21 cellular contexts compared by ENCODE assay signal in genomic region chr20:8155229-8155628, GRCh38. TPM values are rescaled to one million over a fixed set of nuclear protein-coding genes. Genes with fewer than 3 reads are reported as not detected.
DNase-seq lines count a peak whose midpoint lies in the region; ATAC-seq and TF ChIP-seq lines count a peak whose summit lies in the region.
"Had no signal": no experiment of that assay in that cellular context is flagged by ENCODE, and none has a peak within 500 bp of the region (broad histone marks: within the 10 kb centered on the region; RNA-seq: fewer than 3 reads in every experiment).

No MANE protein-coding gene starts in this region.

- peaks cover 2% of the 10 kb centered on the region for H3K4me1 Mint-ChIP-seq in neural progenitor cell

- no peaks in the 10 kb centered on the region for H3K27me3 Mint-ChIP-seq in neural progenitor cell (ENCODE audit: insufficient read depth, low read depth)
- H3K27me3 Mint-ChIP-seq: activated CD4-positive, alpha-beta T cell treated with anti-CD3 and anti-CD28 coated beads for 36 hours had no signal

- WGBS in smooth muscle cell (ENCODE audit: low lambda C conversion rate) = 94% methylated on average over 1 of the region's 1 CpG

- peaks cover 18% of the 10 kb centered on the region for H3K9me3 Mint-ChIP-seq in neural progenitor cell

- H4K20me1 ChIP-seq in DND-41 (ENCODE audit: insufficient read depth, low read length) = peaks cover 4% of the 10 kb centered on the region; the same call in 1 of the 2 replicates
- H4K20me1 ChIP-seq in smooth muscle cell (ENCODE audit: low read depth) = no peaks in the 10 kb centered on the region
- H4K20me1 ChIP-seq in neural progenitor cell (ENCODE audit: low read depth) = no peaks in the 10 kb centered on the region

- peaks cover 8% of the 10 kb centered on the region for H3K9me3 ChIP-seq in DND-41 (ENCODE audit: insufficient read depth, low read length, severe bottlenecking)
- no peaks in the 10 kb centered on the region for H3K9me3 ChIP-seq in smooth muscle cell (replicated peaks; ENCODE audit: low read depth)
- no peaks in the 10 kb centered on the region for H3K9me3 ChIP-seq in SJCRH30 (replicated peaks)
- H3K9me3 ChIP-seq in neural progenitor cell (ENCODE audit: low read depth) = no peaks in the 10 kb centered on the region
- H3K9me3 ChIP-seq: adrenal gland, upper lobe of right lung had no signal

- H3K4me1 ChIP-seq in DND-41 (ENCODE audit: insufficient read depth, low read length) = peaks cover 74% of the 10 kb centered on the region
- H3K4me1 ChIP-seq in smooth muscle cell (ENCODE audit: low read depth) = peaks cover 7% of the 10 kb centered on the region
- peaks cover 10% of the 10 kb centered on the region for H3K4me1 ChIP-seq in SJCRH30
- H3K4me1 ChIP-seq in neural progenitor cell = peaks cover 4% of the 10 kb centered on the region

- ATAC-seq in DND-41 (ENCODE audit: insufficient read depth, low read depth) = no peak
- ATAC-seq: activated CD4-positive, alpha-beta T cell treated with anti-CD3 and anti-CD28 coated beads for 36 hours; upper lobe of right lung had no signal

- peaks cover 70% of the 10 kb centered on the region for H3K79me2 ChIP-seq in DND-41 (ENCODE audit: insufficient read depth, low read length)
- H3K79me2 ChIP-seq in smooth muscle cell (ENCODE audit: low read depth) = no peaks in the 10 kb centered on the region
- no peaks in the 10 kb centered on the region for H3K79me2 ChIP-seq in neural progenitor cell (ENCODE audit: low read depth)

- no peak overlapping the region for H3K4me3 Mint-ChIP-seq in neural progenitor cell
- H3K4me3 Mint-ChIP-seq: activated CD4-positive, alpha-beta T cell treated with anti-CD3 and anti-CD28 coated beads for 36 hours had no signal

- H3K27ac ChIP-seq in DND-41 (ENCODE audit: low read length) (peak overlapping the region; percentile 85), smooth muscle cell (ENCODE audit: low read depth) (no peak overlapping the region), SJCRH30 (no peak overlapping the region), neural progenitor cell (no peak overlapping the region)
- H3K27ac ChIP-seq: PC-9, upper lobe of right lung had no signal

- H3K9ac ChIP-seq in DND-41 (ENCODE audit: low read depth, low read length) (0 out of 2 replicates have a peak overlapping the region, but pooled peaks have one; percentile 39), smooth muscle cell (ENCODE audit: low read depth) (no peak overlapping the region), neural progenitor cell (no peak overlapping the region)

- H3K4me3 ChIP-seq in DND-41 (ENCODE audit: low read depth in 1 of 2, low read length in 2 of 2) (no peak overlapping the region), smooth muscle cell (no peak overlapping the region), SJCRH30 (no peak overlapping the region), neural progenitor cell (no peak overlapping the region)
- H3K4me3 ChIP-seq: adrenal gland, PC-9, skin epidermis, upper lobe of right lung had no signal

- H2AFZ ChIP-seq in DND-41 (ENCODE audit: low read depth, low read length) (no peak overlapping the region), smooth muscle cell (ENCODE audit: low read depth) (no peak overlapping the region), neural progenitor cell (replicated peaks) (no peak overlapping the region)
- H2AFZ ChIP-seq: PC-9 had no signal

- H3K27me3 ChIP-seq in DND-41 (ENCODE audit: insufficient read depth, low read length, poor library complexity) (no peaks in the 10 kb centered on the region), smooth muscle cell (ENCODE audit: low read depth) (no peaks in the 10 kb centered on the region), SJCRH30 (no peaks in the 10 kb centered on the region), neural progenitor cell (no peaks in the 10 kb centered on the region)
- H3K27me3 ChIP-seq: adrenal gland, upper lobe of right lung had no signal

- peaks cover 12% of the 10 kb centered on the region for H3K36me3 Mint-ChIP-seq in neural progenitor cell

- H3K27ac Mint-ChIP-seq in neural progenitor cell = no peak overlapping the region

- H3F3A ChIP-seq in smooth muscle cell (ENCODE audit: low read depth) = peaks cover 5% of the 10 kb centered on the region
- H3F3A ChIP-seq in neural progenitor cell (ENCODE audit: low read depth) = no peaks in the 10 kb centered on the region

- TF ChIP-seq CTCF in DND-41 (IDR thresholded peaks at IDR 0.05; ENCODE audit: borderline replicate concordance, extremely low read depth, low read length, poor library complexity, severe bottlenecking) = no peak
- TF ChIP-seq CTCF in smooth muscle cell (IDR thresholded peaks at IDR 0.05; ENCODE audit: borderline replicate concordance, insufficient read depth, poor library complexity, severe bottlenecking) = no peak
- TF ChIP-seq CTCF in neural progenitor cell (IDR thresholded peaks at IDR 0.05) = no peak

- DNase-seq in DND-41 (no peak), amniotic epithelial cell (ENCODE audit: low read depth) (peak; percentile 37), iris pigment epithelial cell (ENCODE audit: low read depth) (peak; percentile 63), smooth muscle cell (lab: John Stamatoyannopoulos, UW; ENCODE audit: unreplicated experiment) (no peak), SJCRH30 (no peak), neural progenitor cell (ENCODE audit: low spot score) (no peak), DMS 273 treated with DMSO at 0.1 percent for 48 hours (lab: John Stamatoyannopoulos, UW) (no peak)
- DNase-seq in effector CD8-positive, alpha-beta T cell (lab: John Stamatoyannopoulos, UW) = no peak
- DNase-seq: activated CD4-positive, alpha-beta T cell treated with anti-CD3 and anti-CD28 coated beads for 36 hours; activated CD8-positive, alpha-beta memory T cell treated with anti-CD3 and anti-CD28 coated beads, Interleukin-2, amount 50 U/mL, for 4 hours; activated effector memory CD4-positive, alpha-beta T cell treated with Interleukin-2 at 50 U/mL for 16 hours; adrenal gland; cerebellar nuclear complex; effector CD4-positive, alpha-beta T cell; NCI-H1694; NCI-H226; posterior cingulate gyrus; stimulated activated CD4-positive, alpha-beta T cell treated with anti-CD3 and anti-CD28 coated beads, Interleukin-4, amount 100 ng/mL, for 1 hour; upper lobe of right lung had no signal

- peak overlapping the region; percentile 48; the same call in 1 of the 2 replicates for H3K4me2 ChIP-seq in DND-41 (ENCODE audit: insufficient read depth, low read length)
- H3K4me2 ChIP-seq in smooth muscle cell = peak overlapping the region; percentile 37
- no peak overlapping the region for H3K4me2 ChIP-seq in neural progenitor cell
- H3K4me2 ChIP-seq: PC-9 had no signal

- H3K36me3 ChIP-seq in DND-41 (ENCODE audit: insufficient read depth, low read length) = peaks cover 28% of the 10 kb centered on the region
- H3K36me3 ChIP-seq in smooth muscle cell (ENCODE audit: low read depth) = no peaks in the 10 kb centered on the region
- H3K36me3 ChIP-seq in SJCRH30 = no peaks in the 10 kb centered on the region
- H3K36me3 ChIP-seq in neural progenitor cell = no peaks in the 10 kb centered on the region
- H3K36me3 ChIP-seq: adrenal gland, upper lobe of right lung had no signal

RNA-seq across cellular contexts. Expression of gene PLCB1, which starts 23.2 kb away (rescaled TPM):
- total RNA-seq in smooth muscle cell (17.9 and 25.3 TPM in 2 replicates), neural progenitor cell (ENCODE audit: low replicate concordance) (24.7 and 30.2 TPM in 2 replicates)
- 4.7 and 5.9 TPM in 2 replicates for polyA plus RNA-seq in smooth muscle cell
- 11.0 and 13.4 TPM in 2 replicates for total RNA-seq in SJCRH30 (2014; rRNA removed; shearing (Covaris generic))
- total RNA-seq: PC-9 had no signal

Comparison
In these comparisons a context has a peak if more than half of its experiments do, and no peak if none do; other contexts are left out.
1. DNase-seq: peak in amniotic epithelial cell (single experiment) and iris pigment epithelial cell (single experiment); none in DND-41 (single experiment), smooth muscle cell (single experiment), effector CD8-positive, alpha-beta T cell (single experiment), SJCRH30 (0 of 2), neural progenitor cell (single experiment) and DMS 273 treated with DMSO at 0.1 percent for 48 hours (single experiment).